10 cellular contexts compared by ENCODE assay signal in the genomic region with DNA sequence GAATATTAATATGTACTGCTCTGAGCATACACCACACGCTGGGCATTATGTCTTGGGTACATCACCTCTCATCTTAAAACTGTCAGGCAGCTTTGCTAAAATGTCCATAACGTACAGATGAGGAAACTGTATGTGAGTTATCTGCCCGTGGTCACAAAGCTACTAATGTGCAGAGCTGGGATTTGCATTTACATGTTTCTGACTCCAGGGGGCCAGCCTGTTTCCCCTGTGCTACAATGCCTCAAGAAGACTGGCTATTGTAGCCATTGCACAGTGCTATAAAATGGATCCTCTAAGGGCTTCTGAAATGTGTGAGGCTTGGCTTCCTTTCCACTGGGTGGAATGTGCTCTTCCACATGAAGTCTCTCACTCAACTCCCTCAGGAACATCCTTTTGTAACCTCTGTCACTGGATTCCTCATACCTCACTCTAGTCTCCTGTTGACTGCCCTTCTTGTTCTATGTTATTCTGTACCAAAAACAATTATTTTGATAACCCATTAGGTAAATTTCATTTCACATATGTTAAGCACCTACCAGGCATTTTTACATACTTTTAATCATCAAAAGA.
DNase-seq lines count a peak whose midpoint lies in the region; ATAC-seq and TF ChIP-seq lines count a peak whose summit lies in the region.
"Had no signal": no experiment of that assay in that cellular context is flagged by ENCODE, and none has a peak within 500 bp of the region (broad histone marks: within the 10 kb centered on the region; RNA-seq: fewer than 3 reads in every experiment).

No MANE protein-coding gene starts in this region.

- ATAC-seq in HG02763 (IDR thresholded peaks at IDR 0.05; ENCODE audit: unreplicated experiment): peak; percentile 47
- ATAC-seq in HG02852 (IDR thresholded peaks at IDR 0.05; ENCODE audit: unreplicated experiment): no peak
- ATAC-seq in GM18870 (IDR thresholded peaks at IDR 0.05; ENCODE audit: unreplicated experiment): no peak

- H3K27me3 ChIP-seq in kidney epithelial cell (ENCODE audit: control insufficient read depth, insufficient read depth, low read length): no peaks in the 10 kb centered on the region

- no peak for DNase-seq in GM10266 (ENCODE audit: extremely low spot score)
- DNase-seq in SK-N-DZ (ENCODE audit: low spot score): peak; percentile 7
- no peak for DNase-seq in kidney epithelial cell (ENCODE audit: low read depth)
- no peak for DNase-seq in activated effector memory CD4-positive, alpha-beta T cell treated with anti-CD3 and anti-CD28 coated beads, Interleukin-2, amount 50 U/mL, for 16 hours
- no peak for DNase-seq in activated CD4-positive, CD25-positive, alpha-beta regulatory T cell treated with anti-CD3 and anti-CD28 coated beads, Interleukin-2, amount 50 U/mL, for 72 hours
- DNase-seq: NCI-H146 had no signal

- H3K4me3 ChIP-seq in kidney epithelial cell (ENCODE audit: low read depth, low read length): no peak overlapping the region
- H3K4me3 ChIP-seq: thoracic aorta had no signal

- H3K36me3 ChIP-seq in kidney epithelial cell (ENCODE audit: control insufficient read depth, insufficient read depth, low read length): no peaks in the 10 kb centered on the region
- H3K36me3 ChIP-seq: thoracic aorta had no signal

- TF ChIP-seq CTCF in GM10266 (IDR thresholded peaks at IDR 0.05; ENCODE audit: control insufficient read depth, insufficient read depth, low read depth, missing control alignments) (peak; percentile 44), kidney epithelial cell (IDR thresholded peaks at IDR 0.05; ENCODE audit: insufficient read depth, low read length, poor library complexity, severe bottlenecking) (peak; percentile 44)
